ENCODE assay signal across 1 cellular context in the genomic region with DNA sequence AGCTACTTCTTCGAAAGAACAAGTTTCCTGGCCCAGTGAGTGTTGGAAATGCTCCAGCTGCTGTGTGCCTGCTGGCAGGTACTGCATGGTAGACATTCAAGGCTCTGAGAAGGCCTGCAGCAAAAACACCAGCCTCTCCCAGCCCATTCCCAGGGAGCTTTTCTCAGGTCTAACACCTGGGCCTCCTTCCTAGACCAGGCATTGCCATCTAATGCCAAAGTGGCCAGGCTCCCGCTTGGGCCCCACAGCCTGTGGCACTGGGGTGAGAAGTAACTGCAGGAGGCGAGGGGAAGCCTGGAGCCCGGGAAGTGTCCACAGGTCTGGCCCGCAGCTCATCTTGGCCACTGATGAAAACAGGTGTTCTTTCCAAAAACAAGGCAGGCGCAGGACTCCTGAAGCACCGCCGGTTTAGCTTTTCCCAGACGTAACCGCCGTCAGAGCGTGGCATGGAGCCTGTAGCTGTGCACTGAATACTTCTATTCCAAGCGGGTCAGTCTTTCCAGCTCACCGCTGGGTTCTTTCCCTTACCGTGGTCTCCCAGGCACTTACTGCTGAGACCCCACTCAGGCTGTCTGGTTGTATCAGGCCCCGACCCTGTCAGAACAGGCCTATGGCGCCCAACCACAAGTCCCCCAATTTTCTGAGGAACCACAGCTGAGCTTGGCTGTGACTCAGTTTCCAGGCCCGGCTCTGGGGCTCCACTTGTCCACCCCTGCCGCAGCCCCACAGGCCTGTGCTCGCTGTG.
TF ChIP-seq lines count a peak whose summit lies in the region.

No MANE protein-coding gene starts in this region.

TF ChIP-seq in HepG2, 621 proteins besides CTCF, POLR2A, EP300 and RAD21 (continued from another document and continues in another):
- TF ChIP-seq, protein P1, sequence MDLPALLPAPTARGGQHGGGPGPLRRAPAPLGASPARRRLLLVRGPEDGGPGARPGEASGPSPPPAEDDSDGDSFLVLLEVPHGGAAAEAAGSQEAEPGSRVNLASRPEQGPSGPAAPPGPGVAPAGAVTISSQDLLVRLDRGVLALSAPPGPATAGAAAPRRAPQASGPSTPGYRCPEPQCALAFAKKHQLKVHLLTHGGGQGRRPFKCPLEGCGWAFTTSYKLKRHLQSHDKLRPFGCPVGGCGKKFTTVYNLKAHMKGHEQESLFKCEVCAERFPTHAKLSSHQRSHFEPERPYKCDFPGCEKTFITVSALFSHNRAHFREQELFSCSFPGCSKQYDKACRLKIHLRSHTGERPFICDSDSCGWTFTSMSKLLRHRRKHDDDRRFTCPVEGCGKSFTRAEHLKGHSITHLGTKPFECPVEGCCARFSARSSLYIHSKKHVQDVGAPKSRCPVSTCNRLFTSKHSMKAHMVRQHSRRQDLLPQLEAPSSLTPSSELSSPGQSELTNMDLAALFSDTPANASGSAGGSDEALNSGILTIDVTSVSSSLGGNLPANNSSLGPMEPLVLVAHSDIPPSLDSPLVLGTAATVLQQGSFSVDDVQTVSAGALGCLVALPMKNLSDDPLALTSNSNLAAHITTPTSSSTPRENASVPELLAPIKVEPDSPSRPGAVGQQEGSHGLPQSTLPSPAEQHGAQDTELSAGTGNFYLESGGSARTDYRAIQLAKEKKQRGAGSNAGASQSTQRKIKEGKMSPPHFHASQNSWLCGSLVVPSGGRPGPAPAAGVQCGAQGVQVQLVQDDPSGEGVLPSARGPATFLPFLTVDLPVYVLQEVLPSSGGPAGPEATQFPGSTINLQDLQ (CRISPR knock-in tag; IDR thresholded peaks at IDR 0.05) = no peak
- TF ChIP-seq ZNF446 (CRISPR knock-in tag; IDR thresholded peaks at IDR 0.05) (no peak), SP140L (CRISPR knock-in tag; IDR thresholded peaks at IDR 0.05; ENCODE audit: borderline replicate concordance) (no peak), ASH2L (IDR thresholded peaks at IDR 0.05; ENCODE audit: insufficient read length, low read depth, low read length) (peak; percentile 86), RFX3 (CRISPR knock-in tag; IDR thresholded peaks at IDR 0.05) (no peak), ZNF790 (CRISPR knock-in tag; IDR thresholded peaks at IDR 0.05; ENCODE audit: borderline replicate concordance) (0 out of 2 replicates have a peak, but pooled peaks have one; percentile 36), ZNF572 (CRISPR knock-in tag; IDR thresholded peaks at IDR 0.05) (no peak), SAFB2 (CRISPR knock-in tag; IDR thresholded peaks at IDR 0.05; ENCODE audit: borderline replicate concordance, low read depth) (no peak), ZNF619 (CRISPR knock-in tag; IDR thresholded peaks at IDR 0.05) (0 out of 2 replicates have a peak, but pooled peaks have one; percentile 6), ZNF331 (CRISPR knock-in tag; IDR thresholded peaks at IDR 0.05) (no peak), SP5 (CRISPR knock-in tag; IDR thresholded peaks at IDR 0.05; ENCODE audit: borderline replicate concordance, low read depth) (no peak), JARID2 (CRISPR knock-in tag; IDR thresholded peaks at IDR 0.05; ENCODE audit: insufficient replicate concordance) (peak; percentile 26), BCL6 (CRISPR knock-in tag; IDR thresholded peaks at IDR 0.05) (peak; percentile 37; the same call in 1 of the 2 replicates), ZSCAN12 (CRISPR knock-in tag; IDR thresholded peaks at IDR 0.05) (no peak), ZBTB20 (CRISPR knock-in tag; IDR thresholded peaks at IDR 0.05; ENCODE audit: borderline replicate concordance, low read depth) (no peak)
- TF ChIP-seq, protein P2, sequence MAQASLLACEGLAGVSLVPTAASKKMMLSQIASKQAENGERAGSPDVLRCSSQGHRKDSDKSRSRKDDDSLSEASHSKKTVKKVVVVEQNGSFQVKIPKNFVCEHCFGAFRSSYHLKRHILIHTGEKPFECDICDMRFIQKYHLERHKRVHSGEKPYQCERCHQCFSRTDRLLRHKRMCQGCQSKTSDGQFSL (CRISPR knock-in tag; IDR thresholded peaks at IDR 0.05) = peak; percentile 25; the same call in 1 of the 2 replicates
- TF ChIP-seq, protein P3, sequence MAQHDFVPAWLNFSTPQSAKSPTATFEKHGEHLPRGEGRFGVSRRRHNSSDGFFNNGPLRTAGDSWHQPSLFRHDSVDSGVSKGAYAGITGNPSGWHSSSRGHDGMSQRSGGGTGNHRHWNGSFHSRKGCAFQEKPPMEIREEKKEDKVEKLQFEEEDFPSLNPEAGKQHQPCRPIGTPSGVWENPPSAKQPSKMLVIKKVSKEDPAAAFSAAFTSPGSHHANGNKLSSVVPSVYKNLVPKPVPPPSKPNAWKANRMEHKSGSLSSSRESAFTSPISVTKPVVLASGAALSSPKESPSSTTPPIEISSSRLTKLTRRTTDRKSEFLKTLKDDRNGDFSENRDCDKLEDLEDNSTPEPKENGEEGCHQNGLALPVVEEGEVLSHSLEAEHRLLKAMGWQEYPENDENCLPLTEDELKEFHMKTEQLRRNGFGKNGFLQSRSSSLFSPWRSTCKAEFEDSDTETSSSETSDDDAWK (CRISPR knock-in tag; IDR thresholded peaks at IDR 0.05) = no peak
- TF ChIP-seq, protein P4, sequence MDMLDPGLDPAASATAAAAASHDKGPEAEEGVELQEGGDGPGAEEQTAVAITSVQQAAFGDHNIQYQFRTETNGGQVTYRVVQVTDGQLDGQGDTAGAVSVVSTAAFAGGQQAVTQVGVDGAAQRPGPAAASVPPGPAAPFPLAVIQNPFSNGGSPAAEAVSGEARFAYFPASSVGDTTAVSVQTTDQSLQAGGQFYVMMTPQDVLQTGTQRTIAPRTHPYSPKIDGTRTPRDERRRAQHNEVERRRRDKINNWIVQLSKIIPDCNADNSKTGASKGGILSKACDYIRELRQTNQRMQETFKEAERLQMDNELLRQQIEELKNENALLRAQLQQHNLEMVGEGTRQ (IDR thresholded peaks at IDR 0.05; ENCODE audit: low read depth, low read length) = no peak
- TF ChIP-seq, protein P4 (CRISPR knock-in tag; IDR thresholded peaks at IDR 0.05; ENCODE audit: borderline replicate concordance) = no peak
- TF ChIP-seq, protein P5, sequence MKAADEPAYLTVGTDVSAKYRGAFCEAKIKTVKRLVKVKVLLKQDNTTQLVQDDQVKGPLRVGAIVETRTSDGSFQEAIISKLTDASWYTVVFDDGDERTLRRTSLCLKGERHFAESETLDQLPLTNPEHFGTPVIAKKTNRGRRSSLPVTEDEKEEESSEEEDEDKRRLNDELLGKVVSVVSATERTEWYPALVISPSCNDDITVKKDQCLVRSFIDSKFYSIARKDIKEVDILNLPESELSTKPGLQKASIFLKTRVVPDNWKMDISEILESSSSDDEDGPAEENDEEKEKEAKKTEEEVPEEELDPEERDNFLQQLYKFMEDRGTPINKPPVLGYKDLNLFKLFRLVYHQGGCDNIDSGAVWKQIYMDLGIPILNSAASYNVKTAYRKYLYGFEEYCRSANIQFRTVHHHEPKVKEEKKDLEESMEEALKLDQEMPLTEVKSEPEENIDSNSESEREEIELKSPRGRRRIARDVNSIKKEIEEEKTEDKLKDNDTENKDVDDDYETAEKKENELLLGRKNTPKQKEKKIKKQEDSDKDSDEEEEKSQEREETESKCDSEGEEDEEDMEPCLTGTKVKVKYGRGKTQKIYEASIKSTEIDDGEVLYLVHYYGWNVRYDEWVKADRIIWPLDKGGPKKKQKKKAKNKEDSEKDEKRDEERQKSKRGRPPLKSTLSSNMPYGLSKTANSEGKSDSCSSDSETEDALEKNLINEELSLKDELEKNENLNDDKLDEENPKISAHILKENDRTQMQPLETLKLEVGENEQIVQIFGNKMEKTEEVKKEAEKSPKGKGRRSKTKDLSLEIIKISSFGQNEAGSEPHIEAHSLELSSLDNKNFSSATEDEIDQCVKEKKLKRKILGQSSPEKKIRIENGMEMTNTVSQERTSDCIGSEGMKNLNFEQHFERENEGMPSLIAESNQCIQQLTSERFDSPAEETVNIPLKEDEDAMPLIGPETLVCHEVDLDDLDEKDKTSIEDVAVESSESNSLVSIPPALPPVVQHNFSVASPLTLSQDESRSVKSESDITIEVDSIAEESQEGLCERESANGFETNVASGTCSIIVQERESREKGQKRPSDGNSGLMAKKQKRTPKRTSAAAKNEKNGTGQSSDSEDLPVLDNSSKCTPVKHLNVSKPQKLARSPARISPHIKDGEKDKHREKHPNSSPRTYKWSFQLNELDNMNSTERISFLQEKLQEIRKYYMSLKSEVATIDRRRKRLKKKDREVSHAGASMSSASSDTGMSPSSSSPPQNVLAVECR (CRISPR knock-in tag; IDR thresholded peaks at IDR 0.05; ENCODE audit: borderline replicate concordance) = no peak
- TF ChIP-seq, protein P6, sequence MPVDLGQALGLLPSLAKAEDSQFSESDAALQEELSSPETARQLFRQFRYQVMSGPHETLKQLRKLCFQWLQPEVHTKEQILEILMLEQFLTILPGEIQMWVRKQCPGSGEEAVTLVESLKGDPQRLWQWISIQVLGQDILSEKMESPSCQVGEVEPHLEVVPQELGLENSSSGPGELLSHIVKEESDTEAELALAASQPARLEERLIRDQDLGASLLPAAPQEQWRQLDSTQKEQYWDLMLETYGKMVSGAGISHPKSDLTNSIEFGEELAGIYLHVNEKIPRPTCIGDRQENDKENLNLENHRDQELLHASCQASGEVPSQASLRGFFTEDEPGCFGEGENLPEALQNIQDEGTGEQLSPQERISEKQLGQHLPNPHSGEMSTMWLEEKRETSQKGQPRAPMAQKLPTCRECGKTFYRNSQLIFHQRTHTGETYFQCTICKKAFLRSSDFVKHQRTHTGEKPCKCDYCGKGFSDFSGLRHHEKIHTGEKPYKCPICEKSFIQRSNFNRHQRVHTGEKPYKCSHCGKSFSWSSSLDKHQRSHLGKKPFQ (CRISPR knock-in tag; IDR thresholded peaks at IDR 0.05; ENCODE audit: insufficient replicate concordance) = peak; percentile 78
- TF ChIP-seq, protein P7, sequence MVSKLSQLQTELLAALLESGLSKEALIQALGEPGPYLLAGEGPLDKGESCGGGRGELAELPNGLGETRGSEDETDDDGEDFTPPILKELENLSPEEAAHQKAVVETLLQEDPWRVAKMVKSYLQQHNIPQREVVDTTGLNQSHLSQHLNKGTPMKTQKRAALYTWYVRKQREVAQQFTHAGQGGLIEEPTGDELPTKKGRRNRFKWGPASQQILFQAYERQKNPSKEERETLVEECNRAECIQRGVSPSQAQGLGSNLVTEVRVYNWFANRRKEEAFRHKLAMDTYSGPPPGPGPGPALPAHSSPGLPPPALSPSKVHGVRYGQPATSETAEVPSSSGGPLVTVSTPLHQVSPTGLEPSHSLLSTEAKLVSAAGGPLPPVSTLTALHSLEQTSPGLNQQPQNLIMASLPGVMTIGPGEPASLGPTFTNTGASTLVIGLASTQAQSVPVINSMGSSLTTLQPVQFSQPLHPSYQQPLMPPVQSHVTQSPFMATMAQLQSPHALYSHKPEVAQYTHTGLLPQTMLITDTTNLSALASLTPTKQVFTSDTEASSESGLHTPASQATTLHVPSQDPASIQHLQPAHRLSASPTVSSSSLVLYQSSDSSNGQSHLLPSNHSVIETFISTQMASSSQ (IDR thresholded peaks at IDR 0.05; ENCODE audit: low read depth) = no peak
- TF ChIP-seq, protein P7 (CRISPR knock-in tag; IDR thresholded peaks at IDR 0.05; ENCODE audit: borderline replicate concordance) = no peak
- TF ChIP-seq, protein P8, sequence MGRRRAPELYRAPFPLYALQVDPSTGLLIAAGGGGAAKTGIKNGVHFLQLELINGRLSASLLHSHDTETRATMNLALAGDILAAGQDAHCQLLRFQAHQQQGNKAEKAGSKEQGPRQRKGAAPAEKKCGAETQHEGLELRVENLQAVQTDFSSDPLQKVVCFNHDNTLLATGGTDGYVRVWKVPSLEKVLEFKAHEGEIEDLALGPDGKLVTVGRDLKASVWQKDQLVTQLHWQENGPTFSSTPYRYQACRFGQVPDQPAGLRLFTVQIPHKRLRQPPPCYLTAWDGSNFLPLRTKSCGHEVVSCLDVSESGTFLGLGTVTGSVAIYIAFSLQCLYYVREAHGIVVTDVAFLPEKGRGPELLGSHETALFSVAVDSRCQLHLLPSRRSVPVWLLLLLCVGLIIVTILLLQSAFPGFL (CRISPR knock-in tag; IDR thresholded peaks at IDR 0.05) = no peak
- TF ChIP-seq, protein P9, sequence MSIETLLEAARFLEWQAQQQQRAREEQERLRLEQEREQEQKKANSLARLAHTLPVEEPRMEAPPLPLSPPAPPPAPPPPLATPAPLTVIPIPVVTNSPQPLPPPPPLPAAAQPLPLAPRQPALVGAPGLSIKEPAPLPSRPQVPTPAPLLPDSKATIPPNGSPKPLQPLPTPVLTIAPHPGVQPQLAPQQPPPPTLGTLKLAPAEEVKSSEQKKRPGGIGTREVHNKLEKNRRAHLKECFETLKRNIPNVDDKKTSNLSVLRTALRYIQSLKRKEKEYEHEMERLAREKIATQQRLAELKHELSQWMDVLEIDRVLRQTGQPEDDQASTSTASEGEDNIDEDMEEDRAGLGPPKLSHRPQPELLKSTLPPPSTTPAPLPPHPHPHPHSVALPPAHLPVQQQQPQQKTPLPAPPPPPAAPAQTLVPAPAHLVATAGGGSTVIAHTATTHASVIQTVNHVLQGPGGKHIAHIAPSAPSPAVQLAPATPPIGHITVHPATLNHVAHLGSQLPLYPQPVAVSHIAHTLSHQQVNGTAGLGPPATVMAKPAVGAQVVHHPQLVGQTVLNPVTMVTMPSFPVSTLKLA (IDR thresholded peaks at IDR 0.05) = no peak
- TF ChIP-seq, protein P10, sequence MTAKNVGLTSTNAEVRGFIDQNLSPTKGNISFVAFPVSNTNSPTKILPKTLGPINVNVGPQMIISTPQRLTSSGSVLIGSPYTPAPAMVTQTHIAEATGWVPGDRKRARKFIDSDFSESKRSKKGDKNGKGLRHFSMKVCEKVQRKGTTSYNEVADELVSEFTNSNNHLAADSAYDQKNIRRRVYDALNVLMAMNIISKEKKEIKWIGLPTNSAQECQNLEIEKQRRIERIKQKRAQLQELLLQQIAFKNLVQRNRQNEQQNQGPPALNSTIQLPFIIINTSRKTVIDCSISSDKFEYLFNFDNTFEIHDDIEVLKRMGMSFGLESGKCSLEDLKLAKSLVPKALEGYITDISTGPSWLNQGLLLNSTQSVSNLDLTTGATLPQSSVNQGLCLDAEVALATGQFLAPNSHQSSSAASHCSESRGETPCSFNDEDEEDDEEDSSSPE (CRISPR knock-in tag; IDR thresholded peaks at IDR 0.05) = 0 out of 2 replicates have a peak, but pooled peaks have one; percentile 3
